Comparison of ENCODE assay signal across 34 cellular contexts in genomic region chr5:64397552-64397951, GRCh38.
"Had no signal": no experiment of that assay in that cellular context is flagged by ENCODE, and none has a peak within 500 bp of the region (broad histone marks: within the 10 kb centered on the region; RNA-seq: fewer than 3 reads in every experiment).

No MANE protein-coding gene starts in this region.

- H3K9me3 ChIP-seq: MG63 had no signal

- H3K4me3 ChIP-seq: MG63 had no signal

- H3K36me3 ChIP-seq: MG63 had no signal

- H3K27me3 ChIP-seq: MG63 had no signal

- DNase-seq: Karpas-422, Kasumi-1, MG63, MM.1S, MV-4-11, NCI-H1048, NCI-H1092, NCI-H1092 treated with DMSO at 0.1 percent for 48 hours, NCI-H1105, NCI-H1105 treated with DMSO at 0.1 percent for 48 hours, NCI-H1417, NCI-H1417 treated with DMSO at 0.1 percent for 48 hours, NCI-H1436, NCI-H1436 treated with DMSO at 0.1 percent for 48 hours, NCI-H146, NCI-H1694, NCI-H1694 treated with DMSO at 0.1 percent for 48 hours, NCI-H187, NCI-H187 treated with DMSO at 0.1 percent for 48 hours, NCI-H1930, NCI-H2029, NCI-H2029 treated with DMSO at 0.1 percent for 48 hours, NCI-H2081, NCI-H2081 treated with DMSO at 0.1 percent for 48 hours, NCI-H2107, NCI-H2171, NCI-H2171 treated with DMSO at 0.1 percent for 48 hours, NCI-H2227 treated with DMSO at 0.1 percent for 48 hours, NCI-H226, NCI-H345, NCI-H446, NCI-H446 treated with DMSO at 0.1 percent for 48 hours, NCI-H510A, NCI-H510A treated with DMSO at 0.1 percent for 48 hours had no signal
